In the genomic region with DNA sequence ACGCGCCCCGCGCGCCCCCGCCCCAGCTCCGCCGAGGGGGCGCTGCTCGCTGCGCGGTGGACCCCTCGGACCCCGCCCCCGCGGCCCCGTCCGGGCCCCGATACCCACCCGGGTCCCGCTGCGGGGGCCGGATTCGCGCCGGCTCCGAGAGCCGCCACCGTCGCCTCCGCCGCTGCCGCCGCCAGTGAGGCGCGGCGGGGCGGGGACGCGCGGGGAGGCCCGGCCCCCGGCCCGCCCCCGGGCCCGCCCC, we compare ENCODE assay signal across 8 cellular contexts. TPM values are rescaled to one million over a fixed set of nuclear protein-coding genes. Genes with fewer than 3 reads are reported as not detected.
A peak's percentile ranks its signal among the peaks of the same experiment; 100 is the strongest.
DNase-seq lines count a peak whose midpoint lies in the region; ATAC-seq and FAIRE-seq lines count a peak whose summit lies in the region.

A gene with protein sequence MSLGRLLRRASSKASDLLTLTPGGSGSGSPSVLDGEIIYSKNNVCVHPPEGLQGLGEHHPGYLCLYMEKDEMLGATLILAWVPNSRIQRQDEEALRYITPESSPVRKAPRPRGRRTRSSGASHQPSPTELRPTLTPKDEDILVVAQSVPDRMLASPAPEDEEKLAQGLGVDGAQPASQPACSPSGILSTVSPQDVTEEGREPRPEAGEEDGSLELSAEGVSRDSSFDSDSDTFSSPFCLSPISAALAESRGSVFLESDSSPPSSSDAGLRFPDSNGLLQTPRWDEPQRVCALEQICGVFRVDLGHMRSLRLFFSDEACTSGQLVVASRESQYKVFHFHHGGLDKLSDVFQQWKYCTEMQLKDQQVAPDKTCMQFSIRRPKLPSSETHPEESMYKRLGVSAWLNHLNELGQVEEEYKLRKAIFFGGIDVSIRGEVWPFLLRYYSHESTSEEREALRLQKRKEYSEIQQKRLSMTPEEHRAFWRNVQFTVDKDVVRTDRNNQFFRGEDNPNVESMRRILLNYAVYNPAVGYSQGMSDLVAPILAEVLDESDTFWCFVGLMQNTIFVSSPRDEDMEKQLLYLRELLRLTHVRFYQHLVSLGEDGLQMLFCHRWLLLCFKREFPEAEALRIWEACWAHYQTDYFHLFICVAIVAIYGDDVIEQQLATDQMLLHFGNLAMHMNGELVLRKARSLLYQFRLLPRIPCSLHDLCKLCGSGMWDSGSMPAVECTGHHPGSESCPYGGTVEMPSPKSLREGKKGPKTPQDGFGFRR (minus strand): TSS at position 186 of the 250 bp plus-strand sequence. CDS start 22,325 bp downstream, outside the sequence.

- peak within 1 kb of the TSS; percentile 32 for H3K4me3 ChIP-seq in CD4-positive, CD25-positive, alpha-beta regulatory T cell (ENCODE audit: low read depth, low read length)
- peak within 1 kb of the TSS; percentile 46 for H3K4me3 ChIP-seq in mononuclear cell (ENCODE audit: low read length)
- H3K4me3 ChIP-seq in aorta (ENCODE audit: low read length in 2 of 2) = peak within 1 kb of the TSS; percentile 86 to 98

- peaks cover 54% of the 10 kb centered on the region for H3K27me3 Mint-ChIP-seq in CD4-positive, CD25-positive, alpha-beta regulatory T cell
- H3K27me3 Mint-ChIP-seq in dendritic cell treated with granulocyte-macrophage colony-stimulating factor and Interleukin-4, amounts not matched to agents 40 ng/mL and 50 ng/mL, for 4 days = peaks cover 56% of the 10 kb centered on the region

- peaks cover 0 to 2% (median 0%) of the 10 kb centered on the region in 7 donors for H3K9me3 Mint-ChIP-seq in CD4-positive, CD25-positive, alpha-beta regulatory T cell
- no peaks in the 10 kb centered on the region for H3K9me3 Mint-ChIP-seq in dendritic cell treated with granulocyte-macrophage colony-stimulating factor and Interleukin-4, amounts not matched to agents 40 ng/mL and 50 ng/mL, for 4 days

- H3K27ac Mint-ChIP-seq in CD4-positive, CD25-positive, alpha-beta regulatory T cell = peak within 1 kb of the TSS in 2 of 3 donors; percentile 43 to 62
- peak within 1 kb of the TSS; percentile 90 for H3K27ac Mint-ChIP-seq in dendritic cell treated with granulocyte-macrophage colony-stimulating factor and Interleukin-4, amounts not matched to agents 40 ng/mL and 50 ng/mL, for 4 days

- no peak for DNase-seq in CD4-positive, CD25-positive, alpha-beta regulatory T cell
- DNase-seq in LHCN-M2 (ENCODE audit: low read depth) (no peak), aorta (no peak), HTR-8/SVneo (ENCODE audit: insufficient read length, low spot score) (no peak), GDM1 (lab: John Stamatoyannopoulos, UW) (no peak), Ammon's horn (ENCODE audit: low spot score) (no peak)

- no peaks in the 10 kb centered on the region for H3K36me3 ChIP-seq in CD4-positive, CD25-positive, alpha-beta regulatory T cell (ENCODE audit: control insufficient read depth, insufficient read depth, low read length)
- H3K36me3 ChIP-seq in aorta (ENCODE audit: control insufficient read depth in 1 of 2, insufficient read depth in 2 of 2, low read length in 1 of 2) = no peaks in the 10 kb centered on the region

- H3K9me3 ChIP-seq in CD4-positive, CD25-positive, alpha-beta regulatory T cell (ENCODE audit: control insufficient read depth in 2 of 2, low read length in 2 of 2) = no peaks in the 10 kb centered on the region
- H3K9me3 ChIP-seq in mononuclear cell (ENCODE audit: low read depth, low read length) (no peaks in the 10 kb centered on the region), aorta (ENCODE audit: control insufficient read depth, low read length) (no peaks in the 10 kb centered on the region)

- peak within 1 kb of the TSS; percentile 85 to 96 (median 86) for H3K4me3 Mint-ChIP-seq in CD4-positive, CD25-positive, alpha-beta regulatory T cell
- peak within 1 kb of the TSS; percentile 90 for H3K4me3 Mint-ChIP-seq in dendritic cell treated with granulocyte-macrophage colony-stimulating factor and Interleukin-4, amounts not matched to agents 40 ng/mL and 50 ng/mL, for 4 days

- peaks cover 17% of the 10 kb centered on the region for H3K27me3 ChIP-seq in CD4-positive, CD25-positive, alpha-beta regulatory T cell (ENCODE audit: control insufficient read depth, insufficient read depth, low read length)
- H3K27me3 ChIP-seq in mononuclear cell (ENCODE audit: insufficient read depth, low read length) (peaks cover 21% of the 10 kb centered on the region), aorta (ENCODE audit: control insufficient read depth in 1 of 2, insufficient read depth in 2 of 2, low read length in 1 of 2) (no peaks in the 10 kb centered on the region)

- H3K4me1 ChIP-seq in CD4-positive, CD25-positive, alpha-beta regulatory T cell (ENCODE audit: control insufficient read depth, insufficient read depth, low read length, poor library complexity, severe bottlenecking) = peaks cover 20% of the 10 kb centered on the region
- H3K4me1 ChIP-seq in mononuclear cell (ENCODE audit: insufficient read depth, low read length) (peaks cover 17% of the 10 kb centered on the region), aorta (ENCODE audit: control insufficient read depth in 1 of 2, insufficient read depth in 2 of 2, low read length in 2 of 2) (no peaks in the 10 kb centered on the region)

- peaks cover 0 to 12% (median 9%) of the 10 kb centered on the region in 4 donors for H3K4me1 Mint-ChIP-seq in CD4-positive, CD25-positive, alpha-beta regulatory T cell
- peaks cover 28% of the 10 kb centered on the region for H3K4me1 Mint-ChIP-seq in dendritic cell treated with granulocyte-macrophage colony-stimulating factor and Interleukin-4, amounts not matched to agents 40 ng/mL and 50 ng/mL, for 4 days (ENCODE audit: low read depth)

- no peaks in the 10 kb centered on the region for H3K36me3 Mint-ChIP-seq in CD4-positive, CD25-positive, alpha-beta regulatory T cell
- H3K36me3 Mint-ChIP-seq in dendritic cell treated with granulocyte-macrophage colony-stimulating factor and Interleukin-4, amounts not matched to agents 40 ng/mL and 50 ng/mL, for 4 days (ENCODE audit: low read depth) = peaks cover 13% of the 10 kb centered on the region

- 1 to 4% methylated on average over 4 to 46 of the region's 46 CpGs for WGBS in aorta, 2 donors

- no peak for ATAC-seq in CD4-positive, CD25-positive, alpha-beta regulatory T cell (ENCODE audit: low read depth in 2 of 2)
- ATAC-seq in aorta (ENCODE audit: low FRiP score) = no peak

- FAIRE-seq in HTR-8/SVneo (lab: Jason Lieb, UNC) = no peak

- intact Hi-C loops in dendritic cell treated with granulocyte-macrophage colony-stimulating factor and Interleukin-4, amounts not matched to agents 40 ng/mL and 50 ng/mL, for 4 days (cut with micrococcal nuclease) = no loop called here
- intact Hi-C loops in aorta (cut with DNase I) = no loop called here

- peak within 1 kb of the TSS; percentile 41 for H3K27ac ChIP-seq in CD4-positive, CD25-positive, alpha-beta regulatory T cell (ENCODE audit: insufficient read depth, low read length, poor library complexity, severe bottlenecking)
- peak within 1 kb of the TSS in 1 of 2 donors; percentile 75 for H3K27ac ChIP-seq in aorta (ENCODE audit: low read depth in 1 of 2, low read length in 2 of 2)

RNA-seq across cellular contexts. Expression of the gene that starts here (rescaled TPM):
- 0.72 TPM for total RNA-seq in CD4-positive, CD25-positive, alpha-beta regulatory T cell
- under 1 TPM; 0.06 to 0.27 (median 0.12) TPM for polyA plus RNA-seq in CD4-positive, CD25-positive, alpha-beta regulatory T cell
- total RNA-seq in LHCN-M2 (2014; rRNA removed) = 47.5 and 53.6 TPM in 2 replicates
- polyA plus RNA-seq in LHCN-M2 (2012) = 24.1 TPM
- total RNA-seq in mononuclear cell = 0.52 TPM
- 10 to 100 TPM; 42.5 to 43.6 TPM for total RNA-seq in aorta
- polyA plus RNA-seq in aorta = 10 to 100 TPM in 1 of 2 donors, 1 to 10 TPM in 1; 6.4 to 12.8 TPM

Comparison
In these comparisons a context has a peak if more than half of its experiments do, and no peak if none do; other contexts are left out.
1. RNA of the gene that starts here (total RNA-seq): 47.5 to 53.6 TPM in LHCN-M2 and 42.5 to 43.6 TPM in aorta; 0.72 TPM in CD4-positive, CD25-positive, alpha-beta regulatory T cell (single experiment) and 0.52 TPM in mononuclear cell (single experiment); every median in the first group is over 10 times any median in the second.
2. RNA of the gene that starts here (polyA plus RNA-seq): 6.4 to 12.8 TPM in aorta; 0.06 to 0.27 TPM in CD4-positive, CD25-positive, alpha-beta regulatory T cell; every median in the first group is over 4 times any median in the second.
3. H3K4me3 ChIP-seq: peak in every context shown above with its lines; median percentile 92 in aorta; 46 in mononuclear cell; 32 in CD4-positive, CD25-positive, alpha-beta regulatory T cell.